In genomic region chr15:75453703-75454470, GRCh38 we compare ENCODE assay signal across 8 cellular contexts. TPM values are rescaled to one million over a fixed set of nuclear protein-coding genes. Genes with fewer than 3 reads are reported as not detected.
DNase-seq lines count a peak whose midpoint lies in the region; ATAC-seq and TF ChIP-seq lines count a peak whose summit lies in the region.

No MANE protein-coding gene starts in this region.

- H3K36me3 ChIP-seq in SU-DHL-6 (ENCODE audit: low read length) (no peaks in the 10 kb centered on the region), thymus (ENCODE audit: control insufficient read depth, insufficient read depth) (no peaks in the 10 kb centered on the region)

- no peaks in the 10 kb centered on the region for H3K9me3 Mint-ChIP-seq in activated naive CD8-positive, alpha-beta T cell treated with anti-CD3 and anti-CD28 coated beads, Interleukin-2, amount 50 U/mL, for 24 hours
- no peaks in the 10 kb centered on the region for H3K9me3 Mint-ChIP-seq in osteocyte (ENCODE audit: unreplicated experiment)

- peak overlapping the region; percentile 96 for H3K27ac ChIP-seq in SU-DHL-6 (ENCODE audit: low read depth, low read length)
- H3K27ac ChIP-seq in thymus (ENCODE audit: low read depth), result peak overlapping the region; percentile 95

- WGBS in thymus, result under 1% methylated on average over 57 of the region's 57 CpGs

- peaks cover 4% of the 10 kb centered on the region for H3K36me3 Mint-ChIP-seq in activated naive CD8-positive, alpha-beta T cell treated with anti-CD3 and anti-CD28 coated beads, Interleukin-2, amount 50 U/mL, for 24 hours (ENCODE audit: low read depth)
- no peaks in the 10 kb centered on the region for H3K36me3 Mint-ChIP-seq in osteocyte (ENCODE audit: unreplicated experiment)

- no peaks in the 10 kb centered on the region for H3K9me2 ChIP-seq in SU-DHL-6 (replicated peaks; ENCODE audit: insufficient read depth, low read length)

- H3K9me3 ChIP-seq in SU-DHL-6 (ENCODE audit: insufficient read depth, low read length) (no peaks in the 10 kb centered on the region), thymus (ENCODE audit: control insufficient read depth) (no peaks in the 10 kb centered on the region)

- peaks cover 11% of the 10 kb centered on the region for H4K20me1 ChIP-seq in SU-DHL-6 (ENCODE audit: low read depth, low read length)

- H3K4me1 ChIP-seq in thymus (ENCODE audit: control insufficient read depth, insufficient read depth, low read length), result peaks cover 6% of the 10 kb centered on the region

- H3K4me3 ChIP-seq in SU-DHL-6 (ENCODE audit: insufficient read depth, low read length, poor library complexity, severe bottlenecking) (peak overlapping the region; percentile 99), thymus (ENCODE audit: low read length) (peak overlapping the region; percentile 94)

- H3K79me2 ChIP-seq in SU-DHL-6 (ENCODE audit: insufficient read depth, low read length), result peaks cover 17% of the 10 kb centered on the region

- peak overlapping the region; percentile 96 for H3K4me2 ChIP-seq in SU-DHL-6 (ENCODE audit: low read depth, low read length, poor library complexity, severe bottlenecking)

- ATAC-seq in HG02759 (IDR thresholded peaks at IDR 0.05; ENCODE audit: unreplicated experiment) (peak; percentile 34), Right ventricle myocardium inferior (peak; percentile 72)
- ATAC-seq in activated naive CD8-positive, alpha-beta T cell treated with anti-CD3 and anti-CD28 coated beads, Interleukin-2, amount 50 U/mL, for 24 hours, result peak; percentile 37

- DNase-seq in NCI-H1417 (lab: John Stamatoyannopoulos, UW), result peak; percentile 98 to 100 (median 100)
- peak; percentile 96 for DNase-seq in activated naive CD8-positive, alpha-beta T cell treated with anti-CD3 and anti-CD28 coated beads, Interleukin-2, amount 50 U/mL, for 24 hours
- DNase-seq in Right ventricle myocardium inferior (ENCODE audit: missing footprints), result peak; percentile 99
- DNase-seq in osteocyte (ENCODE audit: extremely low spot score, unreplicated experiment), result peak; percentile 99

- peaks cover 33% of the 10 kb centered on the region for H3K4me1 Mint-ChIP-seq in activated naive CD8-positive, alpha-beta T cell treated with anti-CD3 and anti-CD28 coated beads, Interleukin-2, amount 50 U/mL, for 24 hours
- H3K4me1 Mint-ChIP-seq in osteocyte (ENCODE audit: unreplicated experiment), result peaks cover 31% of the 10 kb centered on the region

- peak overlapping the region; percentile 99 for H3K4me3 Mint-ChIP-seq in activated naive CD8-positive, alpha-beta T cell treated with anti-CD3 and anti-CD28 coated beads, Interleukin-2, amount 50 U/mL, for 24 hours
- peak overlapping the region; percentile 96 for H3K4me3 Mint-ChIP-seq in osteocyte (ENCODE audit: unreplicated experiment)

- H3F3A ChIP-seq in SU-DHL-6 (ENCODE audit: insufficient read depth), result peaks cover 32% of the 10 kb centered on the region

- peak overlapping the region; percentile 45 for H2AFZ ChIP-seq in SU-DHL-6 (ENCODE audit: low read depth, low read length, severe bottlenecking)

- H3K27ac Mint-ChIP-seq in activated naive CD8-positive, alpha-beta T cell treated with anti-CD3 and anti-CD28 coated beads, Interleukin-2, amount 50 U/mL, for 24 hours, result peak overlapping the region; percentile 99
- H3K27ac Mint-ChIP-seq in osteocyte (ENCODE audit: unreplicated experiment), result peak overlapping the region; percentile 98

- intact Hi-C loops in Right ventricle myocardium inferior (cut with DNase I), result loop anchor here (5.0 kb wide), 4 partner anchors 123 to 252 kb away; partner anchors contain the start of genes C15orf39, PTPN9, SNUPN and SNX33

- TF ChIP-seq CTCF in GM12873 (IDR thresholded peaks at IDR 0.05; ENCODE audit: insufficient read depth, low read depth, low read length, missing control alignments) (peak; percentile 1), SU-DHL-6 (IDR thresholded peaks at IDR 0.05; ENCODE audit: insufficient read depth, low read length, poor library complexity, severe bottlenecking) (no peak), osteocyte (IDR thresholded peaks at IDR 0.05) (no peak)

- H3K9ac ChIP-seq in SU-DHL-6 (ENCODE audit: low read length), result peak overlapping the region; percentile 92

- no peaks in the 10 kb centered on the region for H3K27me3 Mint-ChIP-seq in activated naive CD8-positive, alpha-beta T cell treated with anti-CD3 and anti-CD28 coated beads, Interleukin-2, amount 50 U/mL, for 24 hours
- H3K27me3 Mint-ChIP-seq in osteocyte (ENCODE audit: unreplicated experiment), result no peaks in the 10 kb centered on the region

- H3K27me3 ChIP-seq in SU-DHL-6 (ENCODE audit: low read length) (no peaks in the 10 kb centered on the region), thymus (ENCODE audit: control insufficient read depth, insufficient read depth) (no peaks in the 10 kb centered on the region)

RNA-seq across cellular contexts. Expression of gene SIN3A, which starts 2.4 kb away (rescaled TPM):
- total RNA-seq in Right ventricle myocardium inferior (24.5 TPM), osteocyte (65.2 and 65.4 TPM in 2 replicates)
- polyA plus RNA-seq in thymus, result 18.4 TPM

Comparison
In these comparisons a context has a peak if more than half of its experiments do, and no peak if none do; other contexts are left out.
1. Peak in every context shown above with its lines: DNase-seq, ATAC-seq, H3K4me3 ChIP-seq and H3K27ac ChIP-seq.